In the genomic region with DNA sequence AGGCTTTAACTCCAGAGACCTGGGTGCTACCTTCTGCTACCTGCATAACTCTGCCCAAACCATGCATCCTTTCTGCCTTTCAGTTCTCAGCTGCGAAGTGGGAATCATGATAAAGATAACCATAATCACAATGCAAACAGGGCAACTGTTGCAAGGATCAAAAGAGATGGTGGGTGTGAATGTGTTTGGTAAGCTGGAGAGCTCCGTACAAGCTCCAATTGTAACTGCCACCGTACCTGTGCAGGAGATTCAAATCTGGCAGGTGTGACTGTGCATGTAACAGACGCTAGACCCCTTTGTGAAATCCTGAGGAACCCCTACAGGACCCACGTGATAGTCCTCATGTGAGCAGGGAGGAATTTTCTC, we compare ENCODE assay signal across 19 cellular contexts. TPM values are rescaled to one million over a fixed set of nuclear protein-coding genes. Genes with fewer than 3 reads are reported as not detected.
DNase-seq lines count a peak whose midpoint lies in the region; ATAC-seq and TF ChIP-seq lines count a peak whose summit lies in the region.
"Had no signal": no experiment of that assay in that cellular context is flagged by ENCODE, and none has a peak within 500 bp of the region (broad histone marks: within the 10 kb centered on the region; RNA-seq: fewer than 3 reads in every experiment).

No MANE protein-coding gene starts in this region.

- no peak overlapping the region for H2AFZ ChIP-seq in SK-N-SH (ENCODE audit: low read depth)
- no peak overlapping the region for H2AFZ ChIP-seq in hepatocyte

- H3K9me2 ChIP-seq in SK-N-SH (no peaks in the 10 kb centered on the region), hepatocyte (replicated peaks; ENCODE audit: insufficient read depth) (no peaks in the 10 kb centered on the region)

- H3K9ac ChIP-seq in SK-N-SH, result no peak overlapping the region

- in situ Hi-C loops in Panc1 (cut with HindIII; ENCODE audit: low pct_unique_long_range_greater_than_20kb, low sequenced_read_pairs), result no loop called here

- H4K20me1 ChIP-seq in SK-N-SH (ENCODE audit: insufficient read depth) (no peaks in the 10 kb centered on the region), hepatocyte (ENCODE audit: insufficient read depth, poor library complexity, severe bottlenecking) (no peaks in the 10 kb centered on the region)

- no peak overlapping the region for H3K4me3 ChIP-seq in SK-N-SH (ENCODE audit: low read depth in 2 of 2, low read length in 1 of 2)
- no peak overlapping the region for H3K4me3 ChIP-seq in Panc1 (ENCODE audit: low read depth in 2 of 2, low read length in 2 of 2)
- H3K4me3 ChIP-seq in hepatocyte, result no peak overlapping the region
- no peak overlapping the region for H3K4me3 ChIP-seq in psoas muscle
- H3K4me3 ChIP-seq: A549, GM12878 had no signal

- no peaks in the 10 kb centered on the region for H3K9me3 Mint-ChIP-seq in progenitor cell of endocrine pancreas (ENCODE audit: low read depth)
- H3K9me3 Mint-ChIP-seq: CD4-positive, alpha-beta T cell; HFFc6 had no signal

- H3K27me3 Mint-ChIP-seq in progenitor cell of endocrine pancreas, result no peaks in the 10 kb centered on the region
- H3K27me3 Mint-ChIP-seq: CD4-positive, alpha-beta T cell had no signal

- peak overlapping the region; percentile 58 for H3K27ac Mint-ChIP-seq in progenitor cell of endocrine pancreas
- H3K27ac Mint-ChIP-seq: CD4-positive, alpha-beta T cell; HFFc6 had no signal

- CTCF ChIA-PET in SK-N-SH (lab: Yijun Ruan, JAX) (interaction anchor here (0.6 to 1.0 kb wide), 2 partner anchors 71 to 85 kb away, joined by 3 read pairs; no protein-coding TSS in a partner anchor), Panc1 (lab: Charles Lee) (no interaction called here)

- peaks cover 4% of the 10 kb centered on the region for H3F3A ChIP-seq in SK-N-SH (replicated peaks; ENCODE audit: insufficient read depth)

- TF ChIP-seq CTCF in SK-N-SH (IDR thresholded peaks at IDR 0.05) (no peak), Panc1 (IDR thresholded peaks at IDR 0.05) (no peak), hepatocyte (IDR thresholded peaks at IDR 0.05; ENCODE audit: poor library complexity) (no peak), progenitor cell of endocrine pancreas (IDR thresholded peaks at IDR 0.05; ENCODE audit: unreplicated experiment) (no peak), psoas muscle (IDR thresholded peaks at IDR 0.05) (no peak)

- peaks cover 11% of the 10 kb centered on the region for H3K4me1 Mint-ChIP-seq in progenitor cell of endocrine pancreas (ENCODE audit: low read depth)

- no TSS peak for BruUV-seq in Panc1 (replicated peaks; lab: Mats Ljungman, UMichigan)

- H3K36me3 ChIP-seq in SK-N-SH (replicated peaks in 1 of 2; ENCODE audit: control insufficient read depth in 1 of 2, insufficient read depth in 2 of 2, low read length in 1 of 2) (peaks cover 6 to 8% of the 10 kb centered on the region in 2 experiments), Panc1 (ENCODE audit: control insufficient read depth, insufficient read depth, low read length) (no peaks in the 10 kb centered on the region), hepatocyte (replicated peaks; ENCODE audit: insufficient read depth, low read depth) (no peaks in the 10 kb centered on the region), psoas muscle (ENCODE audit: insufficient read depth in 1 of 2, low read depth in 1 of 2) (peaks cover 0 to 30% of the 10 kb centered on the region in 2 donors)

- intact Hi-C loops in Panc1 (cut with micrococcal nuclease; ENCODE audit: unreplicated experiment) (no loop called here), psoas muscle (cut with DNase I) (no loop called here)

- H3K27ac ChIP-seq in SK-N-SH (ENCODE audit: low read depth in 2 of 2, low read length in 1 of 2) (peak overlapping the region in 1 of 2 experiments; percentile 39; a peak in 1 of 4 replicates), Panc1 (ENCODE audit: low read length) (no peak overlapping the region), hepatocyte (no peak overlapping the region), psoas muscle (no peak overlapping the region)
- H3K27ac ChIP-seq: 22Rv1, A549, C4-2B had no signal

- H3K4me2 ChIP-seq in SK-N-SH (no peak overlapping the region), hepatocyte (peak overlapping the region; percentile 58)
- H3K4me2 ChIP-seq: A549 had no signal

- no peak for TF ChIP-seq RAD21 in SK-N-SH (IDR thresholded peaks at IDR 0.05; ENCODE audit: low read length)

- TF ChIP-seq EP300 in SK-N-SH (IDR thresholded peaks at IDR 0.05; ENCODE audit: borderline replicate concordance in 1 of 2, low read depth in 1 of 2, low read length in 1 of 2), result no peak

- H3K36me3 Mint-ChIP-seq in progenitor cell of endocrine pancreas (ENCODE audit: insufficient read depth), result peaks cover 2% of the 10 kb centered on the region

- POLR2A ChIA-PET in SK-N-SH (lab: Yijun Ruan, JAX) (interaction anchor here (1.0 to 1.4 kb wide), 2 partner anchors 9 to 16 kb away, joined by 3 read pairs; no protein-coding TSS in a partner anchor), Panc1 (lab: Charles Lee) (no interaction called here)

- 90% methylated on average over 5 of the region's 5 CpGs for WGBS in SK-N-SH (ENCODE audit: low lambda C conversion rate)
- 34% methylated on average over 5 of the region's 5 CpGs for WGBS in hepatocyte (ENCODE audit: low lambda C conversion rate, missing lambda C conversion rate)
- WGBS in psoas muscle, 3 donors, result 85 to 91% (median 91%) methylated on average over 5 of the region's 5 CpGs

- ATAC-seq in SK-N-SH treated with all-trans-retinoic acid at 6 μM for 48 hours (no peak), Panc1 (0 out of 2 replicates have a peak, but pooled peaks have one; percentile 16), psoas muscle (no peak), HG03095 (IDR thresholded peaks at IDR 0.05; ENCODE audit: unreplicated experiment) (no peak)
- ATAC-seq: GM12878 had no signal

- no peaks in the 10 kb centered on the region for H3K27me3 ChIP-seq in SK-N-SH (ENCODE audit: insufficient read depth)
- H3K27me3 ChIP-seq in Panc1 (ENCODE audit: control insufficient read depth, insufficient read depth, low read length), result no peaks in the 10 kb centered on the region
- no peaks in the 10 kb centered on the region for H3K27me3 ChIP-seq in hepatocyte
- no peaks in the 10 kb centered on the region for H3K27me3 ChIP-seq in psoas muscle (ENCODE audit: insufficient read depth in 3 of 3, low read length in 2 of 3)

- no peak overlapping the region for H3K4me3 Mint-ChIP-seq in progenitor cell of endocrine pancreas (ENCODE audit: low read depth)
- H3K4me3 Mint-ChIP-seq: CD4-positive, alpha-beta T cell; HFFc6 had no signal

- H3K4me1 ChIP-seq in SK-N-SH (ENCODE audit: control insufficient read depth in 1 of 2, insufficient read depth in 2 of 2, low read depth in 1 of 2, low read length in 1 of 2) (peaks cover 0 to 6% of the 10 kb centered on the region in 2 experiments; a peak in 1 of 4 replicates), Panc1 (ENCODE audit: control insufficient read depth, insufficient read depth, low read length) (peaks cover 12% of the 10 kb centered on the region; the same call in 1 of the 2 replicates), hepatocyte (ENCODE audit: insufficient read depth) (peaks cover 16% of the 10 kb centered on the region), psoas muscle (no peaks in the 10 kb centered on the region)
- H3K4me1 ChIP-seq: A549 had no signal

- H3K9me3 ChIP-seq in SK-N-SH, result no peaks in the 10 kb centered on the region
- H3K9me3 ChIP-seq in Panc1 (ENCODE audit: control insufficient read depth, insufficient read depth, low read depth, low read length), result no peaks in the 10 kb centered on the region
- no peaks in the 10 kb centered on the region for H3K9me3 ChIP-seq in hepatocyte (ENCODE audit: low read depth)
- no peaks in the 10 kb centered on the region for H3K9me3 ChIP-seq in psoas muscle
- H3K9me3 ChIP-seq: A549 had no signal

- DNase-seq in SK-N-SH, result no peak
- DNase-seq in Panc1 (ENCODE audit: low read depth, low spot score), result no peak
- DNase-seq in hepatocyte (ENCODE audit: low spot score), result no peak
- no peak for DNase-seq in progenitor cell of endocrine pancreas (ENCODE audit: low spot score, unreplicated experiment)
- no peak for DNase-seq in NCI-H2227 treated with DMSO at 0.1 percent for 48 hours (lab: John Stamatoyannopoulos, UW)
- no peak for DNase-seq in psoas muscle
- DNase-seq: AML-193; CD4-positive, alpha-beta T cell; DND-41; EL; HCEC 1CT; HFFc6; IMR-90 had no signal

- H3K79me2 ChIP-seq in SK-N-SH (ENCODE audit: insufficient read depth) (no peaks in the 10 kb centered on the region), hepatocyte (no peaks in the 10 kb centered on the region)

RNA-seq across cellular contexts. Expression of a gene that starts 15.2 kb away (rescaled TPM):
- polyA plus RNA-seq in SK-N-SH (2012; rRNA removed) (2.3 and 2.4 TPM in 2 replicates), hepatocyte (29.4 and 30.4 TPM in 2 replicates), psoas muscle (10 to 100 TPM in 2 of 3 donors, 1 to 10 TPM in 1; 3.2 to 28.4 (median 12.4) TPM)
- polyA plus RNA-seq in SK-N-SH (2012; cell fraction: cytosol; rRNA removed), result 2.5 and 2.9 TPM in 2 replicates
- 1.4 and 1.7 TPM in 2 replicates for polyA plus RNA-seq in SK-N-SH (2012; cell fraction: nucleus; rRNA removed)
- total RNA-seq in Panc1 (2021; ENCODE audit: unreplicated experiment) (16.7 TPM), hepatocyte (23.4 and 27.4 TPM in 2 replicates), progenitor cell of endocrine pancreas (37.7 and 38.7 TPM in 2 replicates), psoas muscle (10 to 100 TPM in 1 of 4 donors, 1 to 10 TPM in 3; 5.3 to 11.1 (median 6.6) TPM)
- polyA plus RNA-seq in Panc1 (2012; ENCODE audit: insufficient read length), result 16.9 TPM

RNA-seq across cellular contexts. Expression of a gene that starts 30.7 kb away (rescaled TPM):
- polyA plus RNA-seq in SK-N-SH (2012; rRNA removed), result 1.3 and 1.8 TPM in 2 replicates
- polyA plus RNA-seq in SK-N-SH (2012; cell fraction: cytosol; rRNA removed), result 1.4 and 1.5 TPM in 2 replicates
- 0.89 and 1.2 TPM in 2 replicates for polyA plus RNA-seq in SK-N-SH (2012; cell fraction: nucleus; rRNA removed)
- total RNA-seq in Panc1 (2021; ENCODE audit: unreplicated experiment), result 5.3 TPM
- polyA plus RNA-seq in Panc1 (2012; ENCODE audit: insufficient read length), result 7.4 TPM
- total RNA-seq in hepatocyte, result 13.8 and 14.2 TPM in 2 replicates
- 8.1 and 14.2 TPM in 2 replicates for polyA plus RNA-seq in hepatocyte
- total RNA-seq in progenitor cell of endocrine pancreas, result 15.7 and 16.7 TPM in 2 replicates
- total RNA-seq in psoas muscle, result 1 to 10 TPM; 1.2 to 3.4 (median 2.7) TPM
- polyA plus RNA-seq in psoas muscle, result 1 to 10 TPM in 2 of 3 donors, under 1 TPM in 1; 0.61 to 3.9 (median 1.6) TPM

RNA-seq across cellular contexts. Expression of a gene that starts 51.4 kb away (rescaled TPM):
- polyA plus RNA-seq in SK-N-SH (2012; rRNA removed) (40.9 and 46.4 TPM in 2 replicates), hepatocyte (19.6 and 20.6 TPM in 2 replicates), psoas muscle (100 to 1,000 TPM in 1 of 3 donors, 10 to 100 TPM in 2; 46.5 to 114 (median 76.4) TPM)
- polyA plus RNA-seq in SK-N-SH (2012; cell fraction: cytosol; rRNA removed), result 21.5 and 26.1 TPM in 2 replicates
- polyA plus RNA-seq in SK-N-SH (2012; cell fraction: nucleus; rRNA removed), result 123 and 132 TPM in 2 replicates
- total RNA-seq in Panc1 (2021; ENCODE audit: unreplicated experiment) (94.9 TPM), hepatocyte (8.5 and 10.6 TPM in 2 replicates), progenitor cell of endocrine pancreas (33.5 and 36.6 TPM in 2 replicates), psoas muscle (100 to 1,000 TPM in 1 of 4 donors, 10 to 100 TPM in 3; 64.7 to 105 (median 76.4) TPM)
- 49.8 TPM for polyA plus RNA-seq in Panc1 (2012; ENCODE audit: insufficient read length)

RNA-seq across cellular contexts. Expression of a gene that starts 57.3 kb away (rescaled TPM):
- polyA plus RNA-seq in SK-N-SH (2012; rRNA removed) (3.8 and 4.5 TPM in 2 replicates), hepatocyte (2.7 and 5.0 TPM in 2 replicates), psoas muscle (1 to 10 TPM in 1 of 3 donors, under 1 TPM in 2; 0.77 to 1.8 (median 0.94) TPM)
- 5.0 and 5.1 TPM in 2 replicates for polyA plus RNA-seq in SK-N-SH (2012; cell fraction: cytosol; rRNA removed)
- 7.0 and 8.5 TPM in 2 replicates for polyA plus RNA-seq in SK-N-SH (2012; cell fraction: nucleus; rRNA removed)
- total RNA-seq in Panc1 (2021; ENCODE audit: unreplicated experiment) (28.9 TPM), hepatocyte (6.4 and 8.7 TPM in 2 replicates), progenitor cell of endocrine pancreas (20.4 and 21.1 TPM in 2 replicates), psoas muscle (1 to 10 TPM; 1.2 to 3.9 (median 1.8) TPM)
- 9.9 TPM for polyA plus RNA-seq in Panc1 (2012; ENCODE audit: insufficient read length)
